ENCODE assay signal across 20 cellular contexts in the genomic region with DNA sequence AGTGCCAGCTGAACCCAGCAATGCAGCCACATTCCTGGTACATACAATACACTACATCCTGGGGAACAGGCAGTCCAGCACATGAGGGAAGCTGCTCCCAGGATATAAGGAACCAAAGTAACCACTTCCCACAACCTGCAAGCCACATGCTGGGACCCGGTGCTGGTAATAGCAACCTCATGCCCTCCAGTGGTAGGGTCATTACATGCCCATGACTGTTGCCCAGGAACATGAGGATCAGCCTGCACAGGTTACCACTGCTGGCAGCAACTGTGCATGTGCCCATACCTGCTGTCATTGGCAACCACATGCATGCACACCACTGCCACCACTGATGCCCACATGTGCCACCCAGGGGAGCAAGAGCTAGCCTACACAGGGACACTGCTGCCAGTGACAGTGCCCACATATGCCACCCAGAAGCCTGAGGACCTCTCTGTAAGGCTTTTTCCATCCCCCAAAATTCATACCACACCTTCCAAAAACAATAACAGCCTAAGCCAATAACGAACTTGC.
"Had no signal": no experiment of that assay in that cellular context is flagged by ENCODE, and none has a peak within 500 bp of the region (broad histone marks: within the 10 kb centered on the region; RNA-seq: fewer than 3 reads in every experiment).

No MANE protein-coding gene starts in this region.

- H3K27ac ChIP-seq: dorsolateral prefrontal cortex, epithelial cell of prostate, hepatocyte, parathyroid adenoma, sigmoid colon, stomach, testis, upper lobe of left lung had no signal

- H3K79me2 ChIP-seq: hepatocyte, parathyroid adenoma had no signal

- H3K27ac Mint-ChIP-seq: activated naive CD8-positive, alpha-beta T cell; activated T-cell treated with anti-CD3 and anti-CD28 coated beads, Interleukin-2, amount 50 U/mL, for 72 hours; naive thymus-derived CD4-positive, alpha-beta T cell; stimulated activated effector memory CD8-positive, alpha-beta T cell treated with anti-CD3 and anti-CD28 coated beads, Interleukin-12 subunit alpha, Interleukin-12 subunit beta, amount 100 ng/mL, for 72 hours had no signal

- H3K9me3 ChIP-seq: sigmoid colon, testis, upper lobe of left lung had no signal

- H3K27me3 ChIP-seq: dorsolateral prefrontal cortex, hepatocyte, sigmoid colon, stomach, testis, upper lobe of left lung had no signal

- H3K4me1 ChIP-seq: parathyroid adenoma, sigmoid colon, stomach, testis, upper lobe of left lung had no signal

- H3K4me2 ChIP-seq: hepatocyte had no signal

- H3K27me3 Mint-ChIP-seq: activated naive CD8-positive, alpha-beta T cell; naive thymus-derived CD4-positive, alpha-beta T cell had no signal

- H3K4me3 ChIP-seq: dorsolateral prefrontal cortex, hepatocyte, mucosa of descending colon, sigmoid colon, stomach, testis, upper lobe of left lung had no signal

- H3K4me3 Mint-ChIP-seq: activated naive CD8-positive, alpha-beta T cell; activated T-cell treated with anti-CD3 and anti-CD28 coated beads, Interleukin-2, amount 50 U/mL, for 72 hours; naive thymus-derived CD4-positive, alpha-beta T cell; stimulated activated effector memory CD8-positive, alpha-beta T cell treated with anti-CD3 and anti-CD28 coated beads, Interleukin-12 subunit alpha, Interleukin-12 subunit beta, amount 100 ng/mL, for 72 hours had no signal

- H2AFZ ChIP-seq: hepatocyte, parathyroid adenoma had no signal

- ATAC-seq: activated T-cell treated with anti-CD3 and anti-CD28 coated beads, Interleukin-2, amount 50 U/mL, for 72 hours; mucosa of descending colon; naive thymus-derived CD4-positive, alpha-beta T cell; stimulated activated effector memory CD8-positive, alpha-beta T cell treated with anti-CD3 and anti-CD28 coated beads, Interleukin-12 subunit alpha, Interleukin-12 subunit beta, amount 100 ng/mL, for 72 hours had no signal

- H3K9ac ChIP-seq: parathyroid adenoma had no signal

- H3K4me1 Mint-ChIP-seq: naive thymus-derived CD4-positive, alpha-beta T cell; stimulated activated effector memory CD8-positive, alpha-beta T cell treated with anti-CD3 and anti-CD28 coated beads, Interleukin-12 subunit alpha, Interleukin-12 subunit beta, amount 100 ng/mL, for 72 hours had no signal

- H3K36me3 Mint-ChIP-seq: activated naive CD8-positive, alpha-beta T cell; stimulated activated effector memory CD8-positive, alpha-beta T cell treated with anti-CD3 and anti-CD28 coated beads, Interleukin-12 subunit alpha, Interleukin-12 subunit beta, amount 100 ng/mL, for 72 hours had no signal

- H3K36me3 ChIP-seq: sigmoid colon, stomach, upper lobe of left lung had no signal

- DNase-seq: activated CD4-positive, alpha-beta T cell treated with anti-CD3 and anti-CD28 coated beads, Interleukin-2, amount 50 U/mL, for 1 hour; activated gamma-delta T cell treated with Interleukin-2 at 50 U/mL for 16 hours; activated T-cell treated with anti-CD3 and anti-CD28 coated beads, Interleukin-2, amount 50 U/mL, for 72 hours; dorsolateral prefrontal cortex; foreskin fibroblast; mesenchymal stem cell; mucosa of descending colon; naive thymus-derived CD4-positive, alpha-beta T cell; sigmoid colon; stimulated activated CD4-positive, alpha-beta T cell treated with anti-CD3 and anti-CD28 coated beads, Interleukin-4, amount 100 ng/mL, for 24 hours; stomach; T-helper 1 cell; T-helper 9 cell; testis; upper lobe of left lung had no signal
